Comparison of ENCODE assay signal across 18 cellular contexts in genomic region chr1:244339776-244340175, GRCh38.
DNase-seq lines count a peak whose midpoint lies in the region; ATAC-seq and TF ChIP-seq lines count a peak whose summit lies in the region.
"Had no signal": no experiment of that assay in that cellular context is flagged by ENCODE, and none has a peak within 500 bp of the region (broad histone marks: within the 10 kb centered on the region; RNA-seq: fewer than 3 reads in every experiment).

No MANE protein-coding gene starts in this region.

- no peaks in the 10 kb centered on the region for H3K9me3 ChIP-seq in vagina
- H3K9me3 ChIP-seq in upper lobe of right lung: no peaks in the 10 kb centered on the region

- peaks cover 19% of the 10 kb centered on the region for H3K4me1 Mint-ChIP-seq in activated CD8-positive, alpha-beta memory T cell treated with anti-CD3 and anti-CD28 coated beads, Interleukin-2, amount 10 ng/mL, durations not matched to agents 7 days and 5 days
- H3K4me1 Mint-ChIP-seq: B cell had no signal

- H3K4me3 Mint-ChIP-seq in activated CD8-positive, alpha-beta memory T cell treated with anti-CD3 and anti-CD28 coated beads, Interleukin-2, amount 10 ng/mL, durations not matched to agents 7 days and 5 days: no peak overlapping the region
- H3K4me3 Mint-ChIP-seq: B cell; CD4-positive, alpha-beta T cell had no signal

- ATAC-seq in activated CD8-positive, alpha-beta memory T cell treated with anti-CD3 and anti-CD28 coated beads, Interleukin-2, amount 10 ng/mL, durations not matched to agents 7 days and 5 days: no peak
- ATAC-seq in left cardiac atrium: no peak
- no peak for ATAC-seq in upper lobe of right lung
- ATAC-seq: GM12878, Panc1, Right ventricle myocardium inferior had no signal

- no peaks in the 10 kb centered on the region for H3K9me3 Mint-ChIP-seq in activated CD8-positive, alpha-beta memory T cell treated with anti-CD3 and anti-CD28 coated beads, Interleukin-2, amount 10 ng/mL, durations not matched to agents 7 days and 5 days (ENCODE audit: low read depth)
- H3K9me3 Mint-ChIP-seq: CD4-positive, alpha-beta T cell had no signal

- no peak overlapping the region for H3K4me3 ChIP-seq in vagina
- H3K4me3 ChIP-seq in upper lobe of right lung: no peak overlapping the region
- H3K4me3 ChIP-seq: GM12878 had no signal

- H3K27ac ChIP-seq in angular gyrus (ENCODE audit: low read depth, low read length) (peak overlapping the region; percentile 16), vagina (no peak overlapping the region), upper lobe of right lung (no peak overlapping the region)

- no peak for TF ChIP-seq CTCF in vagina (IDR thresholded peaks at IDR 0.05)
- TF ChIP-seq CTCF in upper lobe of right lung (IDR thresholded peaks at IDR 0.05): no peak

- H3K4me1 ChIP-seq in vagina: no peaks in the 10 kb centered on the region
- no peaks in the 10 kb centered on the region for H3K4me1 ChIP-seq in upper lobe of right lung

- intact Hi-C loops in vagina (cut with DNase I): no loop called here
- intact Hi-C loops in left cardiac atrium (cut with DNase I): no loop called here
- intact Hi-C loops in upper lobe of right lung (cut with DNase I): no loop called here

- peaks cover 2% of the 10 kb centered on the region for H3K27me3 Mint-ChIP-seq in activated CD8-positive, alpha-beta memory T cell treated with anti-CD3 and anti-CD28 coated beads, Interleukin-2, amount 10 ng/mL, durations not matched to agents 7 days and 5 days

- H3K27me3 ChIP-seq in vagina: no peaks in the 10 kb centered on the region
- no peaks in the 10 kb centered on the region for H3K27me3 ChIP-seq in upper lobe of right lung

- no peak for TF ChIP-seq POLR2A in vagina (IDR thresholded peaks at IDR 0.05)

- H3K27ac Mint-ChIP-seq in activated CD8-positive, alpha-beta memory T cell treated with anti-CD3 and anti-CD28 coated beads, Interleukin-2, amount 10 ng/mL, durations not matched to agents 7 days and 5 days: no peak overlapping the region
- H3K27ac Mint-ChIP-seq: B cell; CD4-positive, alpha-beta T cell had no signal

- peak; percentile 30 for DNase-seq in activated CD8-positive, alpha-beta memory T cell treated with anti-CD3 and anti-CD28 coated beads, Interleukin-2, amount 10 ng/mL, durations not matched to agents 7 days and 5 days
- DNase-seq in activated CD8-positive, alpha-beta memory T cell treated with anti-CD3 and anti-CD28 coated beads for 24 hours: no peak
- peak; percentile 31 for DNase-seq in medulla oblongata (ENCODE audit: extremely low spot score)
- peak; percentile 52 to 62 for DNase-seq in vagina (ENCODE audit: extremely low spot score in 2 of 2)
- DNase-seq in left cardiac atrium: no peak
- DNase-seq in upper lobe of right lung: no peak
- DNase-seq: Calu3; CD4-positive, alpha-beta T cell; DMS79; KBM-7; NCI-H1092; NCI-H2029; NCI-H510A had no signal

- H3K36me3 ChIP-seq in vagina: no peaks in the 10 kb centered on the region
- H3K36me3 ChIP-seq in upper lobe of right lung: no peaks in the 10 kb centered on the region

- no peaks in the 10 kb centered on the region for H3K36me3 Mint-ChIP-seq in activated CD8-positive, alpha-beta memory T cell treated with anti-CD3 and anti-CD28 coated beads, Interleukin-2, amount 10 ng/mL, durations not matched to agents 7 days and 5 days

- CTCF ChIA-PET in activated CD8-positive, alpha-beta memory T cell treated with anti-CD3 and anti-CD28 coated beads, Interleukin-2, amount 10 ng/mL, durations not matched to agents 7 days and 5 days (lab: Charles Lee): interaction anchor here (1.0 kb wide), 1 partner anchor 9 kb away, joined by 3 read pairs; no protein-coding TSS in a partner anchor

Comparison
In these comparisons a context has a peak if more than half of its experiments do, and no peak if none do; other contexts are left out.
1. DNase-seq: peak in activated CD8-positive, alpha-beta memory T cell treated with anti-CD3 and anti-CD28 coated beads, Interleukin-2, amount 10 ng/mL, durations not matched to agents 7 days and 5 days (single experiment), medulla oblongata (single experiment) and vagina (2 of 2); none in activated CD8-positive, alpha-beta memory T cell treated with anti-CD3 and anti-CD28 coated beads for 24 hours (single experiment), left cardiac atrium (single experiment) and upper lobe of right lung (single experiment).